8 cellular contexts compared by ENCODE assay signal in genomic region chr21:39348040-39348354, GRCh38. TPM values are rescaled to one million over a fixed set of nuclear protein-coding genes. Genes with fewer than 3 reads are reported as not detected.
A peak's percentile ranks its signal among the peaks of the same experiment; 100 is the strongest.
DNase-seq lines count a peak whose midpoint lies in the region; ATAC-seq, FAIRE-seq and TF ChIP-seq lines count a peak whose summit lies in the region.

No MANE protein-coding gene starts in this region.

- H3K36me3 ChIP-seq in CD4-positive, CD25-positive, alpha-beta regulatory T cell (ENCODE audit: control insufficient read depth, insufficient read depth, low read length) = peaks cover 31% of the 10 kb centered on the region
- H3K36me3 ChIP-seq in keratinocyte (ENCODE audit: control insufficient read depth in 2 of 2, extremely low read depth in 1 of 2, insufficient read depth in 2 of 2, low read length in 2 of 2) = peaks cover 3 to 20% of the 10 kb centered on the region in 2 experiments
- H3K36me3 ChIP-seq in thymus (ENCODE audit: control insufficient read depth, insufficient read depth) = peaks cover 7% of the 10 kb centered on the region

- FAIRE-seq in keratinocyte (lab: Jason Lieb, UNC) = no peak

- peaks cover 29% of the 10 kb centered on the region for H3K36me3 Mint-ChIP-seq in CD4-positive, CD25-positive, alpha-beta regulatory T cell
- H3K36me3 Mint-ChIP-seq in activated naive CD8-positive, alpha-beta T cell treated with anti-CD3 and anti-CD28 coated beads for 36 hours = peaks cover 41% of the 10 kb centered on the region

- H3K9me3 Mint-ChIP-seq in CD4-positive, CD25-positive, alpha-beta regulatory T cell = peaks cover 0 to 2% (median 0%) of the 10 kb centered on the region in 7 donors
- H3K9me3 Mint-ChIP-seq in activated naive CD8-positive, alpha-beta T cell treated with anti-CD3 and anti-CD28 coated beads for 36 hours = no peaks in the 10 kb centered on the region

- dilution Hi-C loops in keratinocyte (cut with MboI; ENCODE audit: extremely low pct_ligation_motif_present, low sequenced_read_pairs) = no loop called here

- H3K27ac ChIP-seq in CD4-positive, CD25-positive, alpha-beta regulatory T cell (ENCODE audit: insufficient read depth, low read length, poor library complexity, severe bottlenecking) = peak overlapping the region; percentile 88
- H3K27ac ChIP-seq in keratinocyte (ENCODE audit: control insufficient read depth, insufficient read depth, low read length) (peak overlapping the region; percentile 87), thymus (ENCODE audit: low read depth) (peak overlapping the region; percentile 96)

- H3K4me2 ChIP-seq in keratinocyte (ENCODE audit: control insufficient read depth, extremely low read depth, insufficient read depth, low read depth, low read length) = peak overlapping the region; percentile 98

- peak overlapping the region; percentile 93 to 100 (median 96) for H3K4me3 Mint-ChIP-seq in CD4-positive, CD25-positive, alpha-beta regulatory T cell
- H3K4me3 Mint-ChIP-seq in activated naive CD8-positive, alpha-beta T cell treated with anti-CD3 and anti-CD28 coated beads for 36 hours = peak overlapping the region; percentile 88

- H3K9me1 ChIP-seq in keratinocyte (ENCODE audit: control insufficient read depth, extremely low read depth, insufficient read depth, low read length) = no peaks in the 10 kb centered on the region

- peaks cover 8% of the 10 kb centered on the region for H4K20me1 ChIP-seq in keratinocyte (ENCODE audit: control insufficient read depth, extremely low read depth, insufficient read depth, low read length)

- peaks cover 31 to 50% (median 40%) of the 10 kb centered on the region in 4 donors for H3K4me1 Mint-ChIP-seq in CD4-positive, CD25-positive, alpha-beta regulatory T cell
- H3K4me1 Mint-ChIP-seq in activated naive CD8-positive, alpha-beta T cell treated with anti-CD3 and anti-CD28 coated beads for 36 hours = peaks cover 33% of the 10 kb centered on the region

- peak overlapping the region; percentile 70 for H2AFZ ChIP-seq in keratinocyte (ENCODE audit: control insufficient read depth, low read length)

- peaks cover 21% of the 10 kb centered on the region for H3K27me3 Mint-ChIP-seq in CD4-positive, CD25-positive, alpha-beta regulatory T cell
- no peaks in the 10 kb centered on the region for H3K27me3 Mint-ChIP-seq in activated naive CD8-positive, alpha-beta T cell treated with anti-CD3 and anti-CD28 coated beads for 36 hours

- WGBS in thymus = under 1% methylated on average over 11 of the region's 11 CpGs

- TF ChIP-seq CTCF in keratinocyte (optimal IDR thresholded peaks at IDR 0.05 in 1 of 3, IDR thresholded peaks at IDR 0.05 in 1 of 3, conservative IDR thresholded peaks at IDR 0.05 in 1 of 3; ENCODE audit: extremely low read depth in 1 of 3, insufficient read depth in 2 of 3, low read length in 3 of 3) = no peak

- ATAC-seq in CD4-positive, CD25-positive, alpha-beta regulatory T cell (ENCODE audit: low read depth in 2 of 2) = no peak
- peak; percentile 11 for ATAC-seq in HG03025 (IDR thresholded peaks at IDR 0.05; ENCODE audit: low FRiP score, unreplicated experiment)

- H3K27ac Mint-ChIP-seq in CD4-positive, CD25-positive, alpha-beta regulatory T cell = peak overlapping the region in 2 of 3 donors; percentile 89 to 93
- peak overlapping the region; percentile 93 for H3K27ac Mint-ChIP-seq in activated naive CD8-positive, alpha-beta T cell treated with anti-CD3 and anti-CD28 coated beads for 36 hours

- peak in 2 of 3 donors; percentile 18 to 44 for DNase-seq in CD4-positive, CD25-positive, alpha-beta regulatory T cell
- DNase-seq in activated naive CD8-positive, alpha-beta T cell treated with anti-CD3 and anti-CD28 coated beads for 36 hours = no peak
- no peak for DNase-seq in keratinocyte (ENCODE audit: low read depth, low spot score)
- DNase-seq in HuH-7 (ENCODE audit: low spot score) = no peak
- DNase-seq in stimulated activated CD4-positive, alpha-beta T cell treated with anti-CD3 and anti-CD28 coated beads, Interleukin-4, amount 100 ng/mL, for 4 hours = no peak
- no peak for DNase-seq in NCI-H2196 treated with DMSO at 0.1 percent for 48 hours (lab: John Stamatoyannopoulos, UW; ENCODE audit: unreplicated experiment)

- peaks cover 35% of the 10 kb centered on the region for H3K4me1 ChIP-seq in CD4-positive, CD25-positive, alpha-beta regulatory T cell (ENCODE audit: control insufficient read depth, insufficient read depth, low read length, poor library complexity, severe bottlenecking)
- H3K4me1 ChIP-seq in keratinocyte (ENCODE audit: control insufficient read depth, extremely low read depth, insufficient read depth, low read length) (peaks cover 24% of the 10 kb centered on the region), thymus (ENCODE audit: control insufficient read depth, insufficient read depth, low read length) (peaks cover 10% of the 10 kb centered on the region)

- peak overlapping the region; percentile 86 for H3K4me3 ChIP-seq in CD4-positive, CD25-positive, alpha-beta regulatory T cell (ENCODE audit: low read depth, low read length)
- H3K4me3 ChIP-seq in keratinocyte (ENCODE audit: control insufficient read depth in 2 of 3, extremely low read depth in 1 of 3, insufficient read depth in 2 of 3, low read depth in 1 of 3, low read length in 3 of 3) (peak overlapping the region; percentile 63 to 99 (median 96)), thymus (ENCODE audit: low read length) (peak overlapping the region; percentile 94)

- no peaks in the 10 kb centered on the region for H3K27me3 ChIP-seq in CD4-positive, CD25-positive, alpha-beta regulatory T cell (ENCODE audit: control insufficient read depth, insufficient read depth, low read length)
- H3K27me3 ChIP-seq in keratinocyte (ENCODE audit: control insufficient read depth, extremely low read depth, insufficient read depth, low read length) (no peaks in the 10 kb centered on the region), thymus (ENCODE audit: control insufficient read depth, insufficient read depth) (no peaks in the 10 kb centered on the region)

- no peaks in the 10 kb centered on the region for H3K9me3 ChIP-seq in CD4-positive, CD25-positive, alpha-beta regulatory T cell (ENCODE audit: control insufficient read depth in 2 of 2, low read length in 2 of 2)
- H3K9me3 ChIP-seq in keratinocyte (ENCODE audit: control insufficient read depth, low read depth, low read length) (no peaks in the 10 kb centered on the region), thymus (ENCODE audit: control insufficient read depth) (no peaks in the 10 kb centered on the region)

- peaks cover 38% of the 10 kb centered on the region for H3K79me2 ChIP-seq in keratinocyte (ENCODE audit: control insufficient read depth, insufficient read depth, low read length)

- H3K9ac ChIP-seq in keratinocyte (ENCODE audit: control insufficient read depth, extremely low read depth, insufficient read depth, low read length) = peak overlapping the region; percentile 95

RNA-seq across cellular contexts. Expression of gene HMGN1, which starts 0.9 kb away (rescaled TPM):
- 249 TPM for total RNA-seq in CD4-positive, CD25-positive, alpha-beta regulatory T cell
- polyA plus RNA-seq in CD4-positive, CD25-positive, alpha-beta regulatory T cell = 100 to 1,000 TPM; 168 to 223 (median 182) TPM
- 100 to 1,000 TPM; 432 to 501 TPM for total RNA-seq in activated naive CD8-positive, alpha-beta T cell treated with anti-CD3 and anti-CD28 coated beads for 36 hours
- polyA plus RNA-seq in keratinocyte = 110 to 245 TPM (median 142 TPM) in 3 replicates
- 89.4 TPM for polyA plus RNA-seq in keratinocyte (2011; ENCODE audit: low read depth)
- polyA plus RNA-seq in keratinocyte (2011; cell fraction: cytosol; rRNA removed) = 146 and 208 TPM in 2 replicates
- 80.9 and 133 TPM in 2 replicates for polyA plus RNA-seq in keratinocyte (2011; cell fraction: nucleus; rRNA removed)
- 167 and 266 TPM in 2 replicates for polyA plus RNA-seq in keratinocyte (2012; ENCODE audit: low replicate concordance)
- 13.2 to 72.1 TPM (median 20.4 TPM) in 3 replicates for polyA minus RNA-seq in keratinocyte
- polyA minus RNA-seq in keratinocyte (2011; cell fraction: cytosol; rRNA and poly(A)+ RNA removed) = 154 TPM
- 16.4 and 24.3 TPM in 2 replicates for polyA minus RNA-seq in keratinocyte (2011; cell fraction: nucleus; rRNA and poly(A)+ RNA removed)
- polyA plus RNA-seq in thymus = 382 TPM

RNA-seq across cellular contexts. Expression of gene BRWD1, which starts 34.6 kb away (rescaled TPM):
- total RNA-seq in CD4-positive, CD25-positive, alpha-beta regulatory T cell = 110 TPM
- polyA plus RNA-seq in CD4-positive, CD25-positive, alpha-beta regulatory T cell = 10 to 100 TPM; 33.9 to 44.1 (median 41.1) TPM
- total RNA-seq in activated naive CD8-positive, alpha-beta T cell treated with anti-CD3 and anti-CD28 coated beads for 36 hours = 10 to 100 TPM; 16.5 to 18.2 TPM
- polyA plus RNA-seq in keratinocyte (8.2 to 15.1 TPM (median 11.3 TPM) in 3 replicates), thymus (25.1 TPM)
- 30.8 TPM for polyA plus RNA-seq in keratinocyte (2011; ENCODE audit: low read depth)
- polyA plus RNA-seq in keratinocyte (2011; cell fraction: cytosol; rRNA removed) = 6.8 and 11.0 TPM in 2 replicates
- 13.7 and 23.3 TPM in 2 replicates for polyA plus RNA-seq in keratinocyte (2011; cell fraction: nucleus; rRNA removed)
- polyA plus RNA-seq in keratinocyte (2012; ENCODE audit: low replicate concordance) = 8.3 and 20.5 TPM in 2 replicates
- polyA minus RNA-seq in keratinocyte = 14.8 to 87.2 TPM (median 38.5 TPM) in 3 replicates
- polyA minus RNA-seq in keratinocyte (2011; cell fraction: cytosol; rRNA and poly(A)+ RNA removed) = 15.9 TPM
- 49.0 and 84.9 TPM in 2 replicates for polyA minus RNA-seq in keratinocyte (2011; cell fraction: nucleus; rRNA and poly(A)+ RNA removed)

Comparison
In these comparisons a context has a peak if more than half of its experiments do, and no peak if none do; other contexts are left out.
1. DNase-seq: peak in CD4-positive, CD25-positive, alpha-beta regulatory T cell (2 of 3); none in activated naive CD8-positive, alpha-beta T cell treated with anti-CD3 and anti-CD28 coated beads for 36 hours (single experiment), keratinocyte (single experiment), HuH-7 (single experiment), stimulated activated CD4-positive, alpha-beta T cell treated with anti-CD3 and anti-CD28 coated beads, Interleukin-4, amount 100 ng/mL, for 4 hours (0 of 2) and NCI-H2196 treated with DMSO at 0.1 percent for 48 hours (single experiment).
2. Peak in every context shown above with its lines, with median percentiles within 50 percentile points of each other: H3K27ac ChIP-seq and H3K4me3 ChIP-seq.